Comparison of ENCODE assay signal across 10 cellular contexts in the genomic region with DNA sequence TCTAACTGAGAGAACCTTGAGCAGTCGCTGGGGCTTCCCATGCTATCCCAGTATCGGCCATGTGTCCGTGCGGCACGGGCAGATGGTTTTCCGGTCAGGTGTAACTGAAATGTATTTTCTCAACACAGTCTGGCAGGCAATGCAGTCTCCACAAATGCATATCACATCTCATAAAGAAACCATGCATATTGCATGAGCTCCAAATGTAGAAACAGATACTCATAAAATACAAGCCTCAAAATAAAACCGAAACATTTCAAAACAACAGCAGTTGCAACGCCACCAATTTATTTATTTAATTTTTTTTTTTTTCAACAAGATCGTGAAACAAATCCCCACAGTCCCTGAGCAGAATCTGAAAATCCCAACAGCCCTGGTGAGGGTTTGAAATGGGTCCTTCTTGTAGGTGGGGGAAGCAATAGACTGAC.
A peak's percentile ranks its signal among the peaks of the same experiment; 100 is the strongest.
DNase-seq lines count a peak whose midpoint lies in the region; ATAC-seq and TF ChIP-seq lines count a peak whose summit lies in the region.
"Had no signal": no experiment of that assay in that cellular context is flagged by ENCODE, and none has a peak within 500 bp of the region (broad histone marks: within the 10 kb centered on the region; RNA-seq: fewer than 3 reads in every experiment).

No MANE protein-coding gene starts in this region.

- H3K9me3 Mint-ChIP-seq in activated CD4-positive, alpha-beta T cell treated with anti-CD3 and anti-CD28 coated beads, Interleukin-2, amount 10 ng/mL, durations not matched to agents 7 days and 5 days, result peaks cover 21% of the 10 kb centered on the region
- H3K9me3 Mint-ChIP-seq in activated naive CD8-positive, alpha-beta T cell treated with anti-CD3 and anti-CD28 coated beads for 36 hours, result peaks cover 9% of the 10 kb centered on the region
- no peaks in the 10 kb centered on the region for H3K9me3 Mint-ChIP-seq in chondrocyte (ENCODE audit: low read depth)

- peaks cover 9% of the 10 kb centered on the region for H3K36me3 Mint-ChIP-seq in activated CD4-positive, alpha-beta T cell treated with anti-CD3 and anti-CD28 coated beads, Interleukin-2, amount 10 ng/mL, durations not matched to agents 7 days and 5 days (ENCODE audit: low read depth)
- no peaks in the 10 kb centered on the region for H3K36me3 Mint-ChIP-seq in activated naive CD8-positive, alpha-beta T cell treated with anti-CD3 and anti-CD28 coated beads for 36 hours
- H3K36me3 Mint-ChIP-seq in chondrocyte (ENCODE audit: low read depth), result no peaks in the 10 kb centered on the region

- CTCF ChIA-PET in activated CD4-positive, alpha-beta T cell treated with anti-CD3 and anti-CD28 coated beads, Interleukin-2, amount 10 ng/mL, durations not matched to agents 7 days and 5 days (lab: Charles Lee), result no interaction called here

- DNase-seq in activated CD4-positive, alpha-beta T cell treated with anti-CD3 and anti-CD28 coated beads, Interleukin-2, amount 10 ng/mL, durations not matched to agents 7 days and 5 days, result no peak
- no peak for DNase-seq in activated CD4-positive, alpha-beta T cell treated with anti-CD3 and anti-CD28 coated beads for 4 hours
- DNase-seq in NCI-H1694 (lab: John Stamatoyannopoulos, UW), result peak; percentile 74
- DNase-seq in superior temporal gyrus (ENCODE audit: extremely low spot score), result peak; percentile 22
- DNase-seq in activated naive CD8-positive, alpha-beta T cell treated with anti-CD3 and anti-CD28 coated beads for 36 hours, result no peak
- DNase-seq in stimulated activated naive CD8-positive, alpha-beta T cell treated with anti-CD3 and anti-CD28 coated beads, Interleukin-15, Interleukin-2, amounts not matched to agents 100 U/mL and 50 U/mL, for 24 hours, result no peak
- DNase-seq in chondrocyte (ENCODE audit: low spot score), result no peak
- DNase-seq: activated gamma-delta T cell treated with Interleukin-2 at 50 U/mL for 16 hours, NCI-H774 had no signal

- POLR2A ChIA-PET in activated CD4-positive, alpha-beta T cell treated with anti-CD3 and anti-CD28 coated beads, Interleukin-2, amount 10 ng/mL, durations not matched to agents 7 days and 5 days (lab: Charles Lee), result no interaction called here

- peak overlapping the region; percentile 72 for H3K27ac Mint-ChIP-seq in activated CD4-positive, alpha-beta T cell treated with anti-CD3 and anti-CD28 coated beads, Interleukin-2, amount 10 ng/mL, durations not matched to agents 7 days and 5 days
- H3K27ac Mint-ChIP-seq in activated naive CD8-positive, alpha-beta T cell treated with anti-CD3 and anti-CD28 coated beads for 36 hours, result no peak overlapping the region
- H3K27ac Mint-ChIP-seq in chondrocyte (ENCODE audit: unreplicated experiment), result no peak overlapping the region

- peak; percentile 35 for ATAC-seq in HG02763 (IDR thresholded peaks at IDR 0.05; ENCODE audit: unreplicated experiment)
- no peak for ATAC-seq in stimulated activated naive CD8-positive, alpha-beta T cell treated with anti-CD3 and anti-CD28 coated beads, Interleukin-15, Interleukin-2, amounts not matched to agents 100 U/mL and 50 U/mL, for 24 hours

- H3K4me3 Mint-ChIP-seq in activated CD4-positive, alpha-beta T cell treated with anti-CD3 and anti-CD28 coated beads, Interleukin-2, amount 10 ng/mL, durations not matched to agents 7 days and 5 days, result no peak overlapping the region
- H3K4me3 Mint-ChIP-seq in activated naive CD8-positive, alpha-beta T cell treated with anti-CD3 and anti-CD28 coated beads for 36 hours, result no peak overlapping the region
- no peak overlapping the region for H3K4me3 Mint-ChIP-seq in chondrocyte (ENCODE audit: unreplicated experiment)

- H3K27me3 Mint-ChIP-seq in activated CD4-positive, alpha-beta T cell treated with anti-CD3 and anti-CD28 coated beads, Interleukin-2, amount 10 ng/mL, durations not matched to agents 7 days and 5 days, result no peaks in the 10 kb centered on the region
- no peaks in the 10 kb centered on the region for H3K27me3 Mint-ChIP-seq in activated naive CD8-positive, alpha-beta T cell treated with anti-CD3 and anti-CD28 coated beads for 36 hours
- H3K27me3 Mint-ChIP-seq in chondrocyte (ENCODE audit: low read depth), result no peaks in the 10 kb centered on the region

- TF ChIP-seq CTCF in chondrocyte (IDR thresholded peaks at IDR 0.05), result no peak

- peaks cover 52% of the 10 kb centered on the region for H3K4me1 Mint-ChIP-seq in activated CD4-positive, alpha-beta T cell treated with anti-CD3 and anti-CD28 coated beads, Interleukin-2, amount 10 ng/mL, durations not matched to agents 7 days and 5 days
- peaks cover 44% of the 10 kb centered on the region for H3K4me1 Mint-ChIP-seq in activated naive CD8-positive, alpha-beta T cell treated with anti-CD3 and anti-CD28 coated beads for 36 hours
- peaks cover 23% of the 10 kb centered on the region for H3K4me1 Mint-ChIP-seq in chondrocyte (ENCODE audit: low read depth)

Comparison
In these comparisons a context has a peak if more than half of its experiments do, and no peak if none do; other contexts are left out.
1. DNase-seq: peak in NCI-H1694 (single experiment) and superior temporal gyrus (single experiment); none in activated CD4-positive, alpha-beta T cell treated with anti-CD3 and anti-CD28 coated beads, Interleukin-2, amount 10 ng/mL, durations not matched to agents 7 days and 5 days (single experiment), activated CD4-positive, alpha-beta T cell treated with anti-CD3 and anti-CD28 coated beads for 4 hours (0 of 2), activated naive CD8-positive, alpha-beta T cell treated with anti-CD3 and anti-CD28 coated beads for 36 hours (single experiment), stimulated activated naive CD8-positive, alpha-beta T cell treated with anti-CD3 and anti-CD28 coated beads, Interleukin-15, Interleukin-2, amounts not matched to agents 100 U/mL and 50 U/mL, for 24 hours (single experiment) and chondrocyte (single experiment).